24 cellular contexts compared by ENCODE assay signal in genomic region chr13:112483299-112483698, GRCh38.
DNase-seq lines count a peak whose midpoint lies in the region; ATAC-seq, FAIRE-seq and TF ChIP-seq lines count a peak whose summit lies in the region.
"Had no signal": no experiment of that assay in that cellular context is flagged by ENCODE, and none has a peak within 500 bp of the region (broad histone marks: within the 10 kb centered on the region; RNA-seq: fewer than 3 reads in every experiment).

No MANE protein-coding gene starts in this region.

- no peak overlapping the region for H3K4me3 ChIP-seq in right atrium auricular region
- H3K4me3 ChIP-seq: A549; BLaER1 treated with 17β-estradiol and CSF1 and Interleukin-3, amounts not matched to agents 10 nM and 100 nM had no signal

- no peak overlapping the region for H3K27ac Mint-ChIP-seq in endothelial cell (ENCODE audit: unreplicated experiment)
- H3K27ac Mint-ChIP-seq: B cell; CD4-positive, alpha-beta T cell; CD8-positive, alpha-beta T cell had no signal

- no peaks in the 10 kb centered on the region for H3K4me1 Mint-ChIP-seq in endothelial cell (ENCODE audit: unreplicated experiment)
- H3K4me1 Mint-ChIP-seq: B cell had no signal

- H3K4me1 ChIP-seq in right atrium auricular region, result no peaks in the 10 kb centered on the region
- H3K4me1 ChIP-seq: A549; BLaER1 treated with 17β-estradiol and CSF1 and Interleukin-3, amounts not matched to agents 10 nM and 100 nM; Caco-2 had no signal

- no peak overlapping the region for H3K27ac ChIP-seq in right atrium auricular region
- H3K27ac ChIP-seq: 22Rv1; A549; BLaER1 treated with 17β-estradiol and CSF1 and Interleukin-3, amounts not matched to agents 10 nM and 100 nM; C4-2B had no signal

- peak overlapping the region; percentile 10 for H3K4me3 Mint-ChIP-seq in endothelial cell (ENCODE audit: unreplicated experiment)
- H3K4me3 Mint-ChIP-seq: B cell; CD4-positive, alpha-beta T cell; CD8-positive, alpha-beta T cell had no signal

- no peak for TF ChIP-seq CTCF in endothelial cell (IDR thresholded peaks at IDR 0.05; ENCODE audit: unreplicated experiment)
- TF ChIP-seq CTCF in right atrium auricular region (IDR thresholded peaks at IDR 0.05), result no peak

- H3K9me3 Mint-ChIP-seq in endothelial cell (ENCODE audit: unreplicated experiment), result no peaks in the 10 kb centered on the region

- no peaks in the 10 kb centered on the region for H3K27me3 Mint-ChIP-seq in endothelial cell (ENCODE audit: unreplicated experiment)
- H3K27me3 Mint-ChIP-seq: B cell; CD4-positive, alpha-beta T cell had no signal

- FAIRE-seq in GM12891 (lab: Jason Lieb, UNC), result peak; percentile 40
- FAIRE-seq: A549, D721Med, G401.6, GM12892, GM18507, GM19239 had no signal

- peaks cover 6% of the 10 kb centered on the region for H3K36me3 ChIP-seq in right atrium auricular region

- peak; percentile 56 for ATAC-seq in HG02885 (IDR thresholded peaks at IDR 0.05; ENCODE audit: poor library complexity, unreplicated experiment)
- ATAC-seq: A549; CD8-positive, alpha-beta T cell had no signal

- TF ChIP-seq POLR2A in GM12891 (IDR thresholded peaks at IDR 0.05; ENCODE audit: low read depth, low read length), result no peak

- peaks cover 8% of the 10 kb centered on the region for H3K36me3 Mint-ChIP-seq in endothelial cell (ENCODE audit: low read depth, unreplicated experiment)

- DNase-seq in GM12891 (ENCODE audit: insufficient read length, low spot score) (no peak), endothelial cell (ENCODE audit: low spot score) (no peak), retina (peak; percentile 26), right atrium auricular region (ENCODE audit: low spot score) (no peak), foreskin melanocyte (no peak), amygdala (lab: John Stamatoyannopoulos, UW) (no peak)
- DNase-seq: AML-193; Caco-2; Calu3; CD4-positive, alpha-beta T cell; CD8-positive, alpha-beta T cell; DMS79 treated with DMSO at 0.1 percent for 48 hours; GF-D8 had no signal

- peaks cover 0 to 10% of the 10 kb centered on the region in 2 donors for H3K9me3 ChIP-seq in right atrium auricular region
- H3K9me3 ChIP-seq: A549, Caco-2 had no signal

- H3K27me3 ChIP-seq in right atrium auricular region, result no peaks in the 10 kb centered on the region
- H3K27me3 ChIP-seq: BLaER1 treated with 17β-estradiol and CSF1 and Interleukin-3, amounts not matched to agents 10 nM and 100 nM had no signal

TF ChIP-seq in GM12891, 5 proteins besides CTCF, POLR2A, EP300 and RAD21:
- no peak for TF ChIP-seq TAF1 (IDR thresholded peaks at IDR 0.05; ENCODE audit: low read depth, low read length)
- TF ChIP-seq POLR2AphosphoS5 (IDR thresholded peaks at IDR 0.05; ENCODE audit: low read depth, low read length), result no peak
- TF ChIP-seq PAX5 (IDR thresholded peaks at IDR 0.05; ENCODE audit: insufficient read depth, low read length, severe bottlenecking), result no peak
- TF ChIP-seq POU2F2 (IDR thresholded peaks at IDR 0.05; ENCODE audit: low read depth, low read length), result no peak
- TF ChIP-seq SPI1 (IDR thresholded peaks at IDR 0.05; ENCODE audit: low read depth, low read length), result no peak
